Comparison of ENCODE assay signal across 1 cellular context in the genomic region with DNA sequence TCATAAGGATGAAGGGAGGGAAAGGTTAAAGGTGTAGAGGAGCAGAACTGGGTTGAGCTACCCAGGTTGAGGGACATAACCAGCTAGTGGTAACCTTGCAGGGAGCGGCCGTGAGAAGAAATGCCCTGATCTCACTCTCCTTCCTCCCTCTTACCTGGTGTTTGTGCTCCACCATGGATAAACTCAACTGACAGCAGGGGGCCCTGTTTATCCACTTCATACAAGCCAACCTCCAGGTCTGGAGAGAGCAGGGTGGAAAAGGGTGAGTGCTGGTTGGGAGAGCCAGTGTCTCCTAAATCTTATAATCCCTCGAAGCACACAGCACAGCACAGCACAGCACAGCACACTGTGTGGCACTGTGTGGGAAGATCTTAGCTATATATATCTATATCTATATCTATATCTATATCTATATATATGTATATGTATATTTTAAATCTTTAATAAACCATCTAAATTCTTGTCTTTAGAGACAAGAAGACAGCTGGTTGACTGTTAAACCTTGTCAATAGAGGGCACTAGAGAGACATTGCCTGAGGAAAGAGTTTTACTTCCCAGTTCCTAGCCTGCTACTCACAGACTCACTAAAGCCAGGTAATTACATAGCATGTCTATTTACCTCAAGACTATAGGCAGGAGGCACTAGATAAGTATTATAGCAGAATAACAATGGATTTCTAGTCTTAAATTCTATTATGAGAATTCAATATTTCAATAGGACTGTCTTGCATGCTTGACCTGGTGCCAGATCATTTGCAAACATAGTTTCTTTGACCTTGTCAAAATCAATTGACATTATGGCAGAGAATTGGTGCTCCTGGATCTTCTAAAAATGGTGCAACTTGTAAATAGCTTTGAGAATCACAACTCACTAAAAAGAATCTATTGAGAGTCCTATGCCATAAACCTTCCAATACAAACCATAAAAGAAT.
A peak's percentile ranks its signal among the peaks of the same experiment; 100 is the strongest.
TF ChIP-seq lines count a peak whose summit lies in the region.

No MANE protein-coding gene starts in this region.

TF ChIP-seq in GM12878, 131 proteins besides CTCF, POLR2A, EP300 and RAD21:
- TF ChIP-seq SMC3 (IDR thresholded peaks at IDR 0.05; ENCODE audit: borderline replicate concordance, low read length) (peak; percentile 27; the same call in 1 of the 2 replicates), BRCA1 (IDR thresholded peaks at IDR 0.05; ENCODE audit: low read depth, low read length) (no peak)
